1 cellular context compared by ENCODE assay signal in the genomic region with DNA sequence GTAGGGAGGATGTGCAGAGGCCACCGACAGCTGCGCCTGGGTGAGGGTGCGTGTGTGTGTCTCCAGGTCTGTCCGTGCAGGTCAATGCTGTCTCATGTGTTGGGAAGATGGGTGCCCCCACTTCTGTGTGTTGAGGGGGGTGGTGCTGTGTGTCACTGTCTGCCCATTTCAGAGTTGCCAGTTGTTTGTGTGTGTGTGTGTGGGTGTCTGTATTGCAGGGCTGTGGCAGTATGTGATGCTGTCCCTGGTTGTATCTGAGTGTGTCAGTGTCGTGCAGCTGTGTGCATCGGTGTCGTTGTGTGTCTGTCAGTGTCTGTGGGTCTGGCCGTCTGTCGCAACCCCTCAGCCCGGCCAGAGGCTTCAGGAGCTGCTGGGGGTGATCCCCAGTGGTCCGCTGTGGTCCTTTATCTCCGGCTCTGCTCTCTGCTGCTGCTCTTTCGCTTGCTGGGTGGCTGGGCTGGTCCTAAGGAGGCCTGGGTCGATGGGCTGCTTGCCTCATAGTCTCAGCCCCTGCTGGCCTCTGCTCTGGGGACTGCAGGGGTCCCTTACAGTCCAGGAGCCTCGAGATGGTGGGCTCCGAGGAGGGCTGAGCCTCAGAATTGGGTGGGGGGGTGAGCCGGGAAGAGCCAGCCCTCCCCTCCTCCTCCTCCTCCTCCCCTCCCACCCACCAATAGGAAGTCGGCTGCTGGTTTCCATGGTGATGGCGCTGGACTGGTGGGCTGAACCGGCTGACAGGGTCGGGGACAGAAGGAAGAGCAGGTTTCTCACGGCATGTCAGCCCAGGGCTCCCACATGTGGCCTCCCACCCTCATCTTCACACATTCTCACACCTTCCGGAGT.
TF ChIP-seq lines count a peak whose summit lies in the region.

A gene with protein sequence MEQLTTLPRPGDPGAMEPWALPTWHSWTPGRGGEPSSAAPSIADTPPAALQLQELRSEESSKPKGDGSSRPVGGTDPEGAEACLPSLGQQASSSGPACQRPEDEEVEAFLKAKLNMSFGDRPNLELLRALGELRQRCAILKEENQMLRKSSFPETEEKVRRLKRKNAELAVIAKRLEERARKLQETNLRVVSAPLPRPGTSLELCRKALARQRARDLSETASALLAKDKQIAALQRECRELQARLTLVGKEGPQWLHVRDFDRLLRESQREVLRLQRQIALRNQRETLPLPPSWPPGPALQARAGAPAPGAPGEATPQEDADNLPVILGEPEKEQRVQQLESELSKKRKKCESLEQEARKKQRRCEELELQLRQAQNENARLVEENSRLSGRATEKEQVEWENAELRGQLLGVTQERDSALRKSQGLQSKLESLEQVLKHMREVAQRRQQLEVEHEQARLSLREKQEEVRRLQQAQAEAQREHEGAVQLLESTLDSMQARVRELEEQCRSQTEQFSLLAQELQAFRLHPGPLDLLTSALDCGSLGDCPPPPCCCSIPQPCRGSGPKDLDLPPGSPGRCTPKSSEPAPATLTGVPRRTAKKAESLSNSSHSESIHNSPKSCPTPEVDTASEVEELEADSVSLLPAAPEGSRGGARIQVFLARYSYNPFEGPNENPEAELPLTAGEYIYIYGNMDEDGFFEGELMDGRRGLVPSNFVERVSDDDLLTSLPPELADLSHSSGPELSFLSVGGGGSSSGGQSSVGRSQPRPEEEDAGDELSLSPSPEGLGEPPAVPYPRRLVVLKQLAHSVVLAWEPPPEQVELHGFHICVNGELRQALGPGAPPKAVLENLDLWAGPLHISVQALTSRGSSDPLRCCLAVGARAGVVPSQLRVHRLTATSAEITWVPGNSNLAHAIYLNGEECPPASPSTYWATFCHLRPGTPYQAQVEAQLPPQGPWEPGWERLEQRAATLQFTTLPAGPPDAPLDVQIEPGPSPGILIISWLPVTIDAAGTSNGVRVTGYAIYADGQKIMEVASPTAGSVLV (N-terminal part only) (minus strand): TSS at position 601 of the 840 bp plus-strand sequence. CDS start 875 bp downstream, outside the sequence.

TF ChIP-seq in K562, 482 proteins besides CTCF, POLR2A, EP300 and RAD21 (continued from another document and continues in another):
- TF ChIP-seq, protein P1, sequence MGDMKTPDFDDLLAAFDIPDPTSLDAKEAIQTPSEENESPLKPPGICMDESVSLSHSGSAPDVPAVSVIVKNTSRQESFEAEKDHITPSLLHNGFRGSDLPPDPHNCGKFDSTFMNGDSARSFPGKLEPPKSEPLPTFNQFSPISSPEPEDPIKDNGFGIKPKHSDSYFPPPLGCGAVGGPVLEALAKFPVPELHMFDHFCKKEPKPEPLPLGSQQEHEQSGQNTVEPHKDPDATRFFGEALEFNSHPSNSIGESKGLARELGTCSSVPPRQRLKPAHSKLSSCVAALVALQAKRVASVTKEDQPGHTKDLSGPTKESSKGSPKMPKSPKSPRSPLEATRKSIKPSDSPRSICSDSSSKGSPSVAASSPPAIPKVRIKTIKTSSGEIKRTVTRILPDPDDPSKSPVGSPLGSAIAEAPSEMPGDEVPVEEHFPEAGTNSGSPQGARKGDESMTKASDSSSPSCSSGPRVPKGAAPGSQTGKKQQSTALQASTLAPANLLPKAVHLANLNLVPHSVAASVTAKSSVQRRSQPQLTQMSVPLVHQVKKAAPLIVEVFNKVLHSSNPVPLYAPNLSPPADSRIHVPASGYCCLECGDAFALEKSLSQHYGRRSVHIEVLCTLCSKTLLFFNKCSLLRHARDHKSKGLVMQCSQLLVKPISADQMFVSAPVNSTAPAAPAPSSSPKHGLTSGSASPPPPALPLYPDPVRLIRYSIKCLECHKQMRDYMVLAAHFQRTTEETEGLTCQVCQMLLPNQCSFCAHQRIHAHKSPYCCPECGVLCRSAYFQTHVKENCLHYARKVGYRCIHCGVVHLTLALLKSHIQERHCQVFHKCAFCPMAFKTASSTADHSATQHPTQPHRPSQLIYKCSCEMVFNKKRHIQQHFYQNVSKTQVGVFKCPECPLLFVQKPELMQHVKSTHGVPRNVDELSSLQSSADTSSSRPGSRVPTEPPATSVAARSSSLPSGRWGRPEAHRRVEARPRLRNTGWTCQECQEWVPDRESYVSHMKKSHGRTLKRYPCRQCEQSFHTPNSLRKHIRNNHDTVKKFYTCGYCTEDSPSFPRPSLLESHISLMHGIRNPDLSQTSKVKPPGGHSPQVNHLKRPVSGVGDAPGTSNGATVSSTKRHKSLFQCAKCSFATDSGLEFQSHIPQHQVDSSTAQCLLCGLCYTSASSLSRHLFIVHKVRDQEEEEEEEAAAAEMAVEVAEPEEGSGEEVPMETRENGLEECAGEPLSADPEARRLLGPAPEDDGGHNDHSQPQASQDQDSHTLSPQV (IDR thresholded peaks at IDR 0.05): no peak
- TF ChIP-seq, protein P2, sequence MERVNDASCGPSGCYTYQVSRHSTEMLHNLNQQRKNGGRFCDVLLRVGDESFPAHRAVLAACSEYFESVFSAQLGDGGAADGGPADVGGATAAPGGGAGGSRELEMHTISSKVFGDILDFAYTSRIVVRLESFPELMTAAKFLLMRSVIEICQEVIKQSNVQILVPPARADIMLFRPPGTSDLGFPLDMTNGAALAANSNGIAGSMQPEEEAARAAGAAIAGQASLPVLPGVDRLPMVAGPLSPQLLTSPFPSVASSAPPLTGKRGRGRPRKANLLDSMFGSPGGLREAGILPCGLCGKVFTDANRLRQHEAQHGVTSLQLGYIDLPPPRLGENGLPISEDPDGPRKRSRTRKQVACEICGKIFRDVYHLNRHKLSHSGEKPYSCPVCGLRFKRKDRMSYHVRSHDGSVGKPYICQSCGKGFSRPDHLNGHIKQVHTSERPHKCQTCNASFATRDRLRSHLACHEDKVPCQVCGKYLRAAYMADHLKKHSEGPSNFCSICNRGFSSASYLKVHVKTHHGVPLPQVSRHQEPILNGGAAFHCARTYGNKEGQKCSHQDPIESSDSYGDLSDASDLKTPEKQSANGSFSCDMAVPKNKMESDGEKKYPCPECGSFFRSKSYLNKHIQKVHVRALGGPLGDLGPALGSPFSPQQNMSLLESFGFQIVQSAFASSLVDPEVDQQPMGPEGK (CRISPR knock-in tag; IDR thresholded peaks at IDR 0.05; ENCODE audit: borderline replicate concordance): no peak; the same call in 1 of the 2 replicates
- peak in 1 of 2 experiments; percentile 52; a peak in 1 of 4 replicates for TF ChIP-seq ETV6 (IDR thresholded peaks at IDR 0.05; ENCODE audit: borderline replicate concordance in 1 of 2, low read depth in 2 of 2, low read length in 1 of 2)
- no peak; the same call in 1 of the 2 replicates for TF ChIP-seq ETV6 (CRISPR knock-in tag; IDR thresholded peaks at IDR 0.05; ENCODE audit: borderline replicate concordance)
- 0 out of 2 replicates have a peak, but pooled peaks have one; percentile 65 for TF ChIP-seq GTF2F1 (IDR thresholded peaks at IDR 0.05; ENCODE audit: low read depth, low read length)
- TF ChIP-seq CBX5 (IDR thresholded peaks at IDR 0.05; ENCODE audit: borderline replicate concordance, low read depth): no peak; the same call in 1 of the 2 replicates
- no peak for TF ChIP-seq ZNF197 (CRISPR knock-in tag; IDR thresholded peaks at IDR 0.05; ENCODE audit: low read depth)
- no peak for TF ChIP-seq POLR2H (tag; IDR thresholded peaks at IDR 0.05; ENCODE audit: low read depth)
- TF ChIP-seq ZNF436 (CRISPR knock-in tag; IDR thresholded peaks at IDR 0.05): 0 out of 2 replicates have a peak, but pooled peaks have one; percentile 5
- no peak for TF ChIP-seq JUNB (CRISPR knock-in tag; conservative IDR thresholded peaks at IDR 0.05)
- TF ChIP-seq HNRNPH1 (optimal IDR thresholded peaks at IDR 0.05; ENCODE audit: low read depth, low read length): no peak
- TF ChIP-seq MCM7 (IDR thresholded peaks at IDR 0.05): 0 out of 4 replicates have a peak, but pooled peaks of 1 of the 2 experiments have one; percentile 39
- TF ChIP-seq, protein P3, sequence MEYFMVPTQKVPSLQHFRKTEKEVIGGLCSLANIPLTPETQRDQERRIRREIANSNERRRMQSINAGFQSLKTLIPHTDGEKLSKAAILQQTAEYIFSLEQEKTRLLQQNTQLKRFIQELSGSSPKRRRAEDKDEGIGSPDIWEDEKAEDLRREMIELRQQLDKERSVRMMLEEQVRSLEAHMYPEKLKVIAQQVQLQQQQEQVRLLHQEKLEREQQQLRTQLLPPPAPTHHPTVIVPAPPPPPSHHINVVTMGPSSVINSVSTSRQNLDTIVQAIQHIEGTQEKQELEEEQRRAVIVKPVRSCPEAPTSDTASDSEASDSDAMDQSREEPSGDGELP (CRISPR knock-in tag; IDR thresholded peaks at IDR 0.05; ENCODE audit: borderline replicate concordance): peak; percentile 72
- TF ChIP-seq LEF1 (IDR thresholded peaks at IDR 0.05): no peak
- TF ChIP-seq CHCHD3 (CRISPR knock-in tag; IDR thresholded peaks at IDR 0.05): 0 out of 2 replicates have a peak, but pooled peaks have one; percentile 34
- peak; percentile 30; the same call in 1 of the 2 replicates for TF ChIP-seq GTF2E2 (tag; IDR thresholded peaks at IDR 0.05)
- no peak for TF ChIP-seq HNRNPK (IDR thresholded peaks at IDR 0.05; ENCODE audit: low read depth, low read length, poor library complexity, severe bottlenecking)
- TF ChIP-seq ZNF23 (CRISPR knock-in tag; IDR thresholded peaks at IDR 0.05): no peak
- peak; percentile 64 for TF ChIP-seq SMAD1 (IDR thresholded peaks at IDR 0.05; ENCODE audit: low read depth, low read length, partially characterized antibody)
- TF ChIP-seq RAD51 (IDR thresholded peaks at IDR 0.05; ENCODE audit: borderline replicate concordance, low read depth): no peak
- TF ChIP-seq SP2 (IDR thresholded peaks at IDR 0.05; ENCODE audit: extremely low read depth, low read depth, low read length, poor library complexity, severe bottlenecking): no peak
- TF ChIP-seq, protein P4, sequence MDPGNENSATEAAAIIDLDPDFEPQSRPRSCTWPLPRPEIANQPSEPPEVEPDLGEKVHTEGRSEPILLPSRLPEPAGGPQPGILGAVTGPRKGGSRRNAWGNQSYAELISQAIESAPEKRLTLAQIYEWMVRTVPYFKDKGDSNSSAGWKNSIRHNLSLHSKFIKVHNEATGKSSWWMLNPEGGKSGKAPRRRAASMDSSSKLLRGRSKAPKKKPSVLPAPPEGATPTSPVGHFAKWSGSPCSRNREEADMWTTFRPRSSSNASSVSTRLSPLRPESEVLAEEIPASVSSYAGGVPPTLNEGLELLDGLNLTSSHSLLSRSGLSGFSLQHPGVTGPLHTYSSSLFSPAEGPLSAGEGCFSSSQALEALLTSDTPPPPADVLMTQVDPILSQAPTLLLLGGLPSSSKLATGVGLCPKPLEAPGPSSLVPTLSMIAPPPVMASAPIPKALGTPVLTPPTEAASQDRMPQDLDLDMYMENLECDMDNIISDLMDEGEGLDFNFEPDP (CRISPR knock-in tag; IDR thresholded peaks at IDR 0.05): peak; percentile 93
- no peak for TF ChIP-seq TEAD2 (tag; IDR thresholded peaks at IDR 0.05)
- TF ChIP-seq, protein P5, sequence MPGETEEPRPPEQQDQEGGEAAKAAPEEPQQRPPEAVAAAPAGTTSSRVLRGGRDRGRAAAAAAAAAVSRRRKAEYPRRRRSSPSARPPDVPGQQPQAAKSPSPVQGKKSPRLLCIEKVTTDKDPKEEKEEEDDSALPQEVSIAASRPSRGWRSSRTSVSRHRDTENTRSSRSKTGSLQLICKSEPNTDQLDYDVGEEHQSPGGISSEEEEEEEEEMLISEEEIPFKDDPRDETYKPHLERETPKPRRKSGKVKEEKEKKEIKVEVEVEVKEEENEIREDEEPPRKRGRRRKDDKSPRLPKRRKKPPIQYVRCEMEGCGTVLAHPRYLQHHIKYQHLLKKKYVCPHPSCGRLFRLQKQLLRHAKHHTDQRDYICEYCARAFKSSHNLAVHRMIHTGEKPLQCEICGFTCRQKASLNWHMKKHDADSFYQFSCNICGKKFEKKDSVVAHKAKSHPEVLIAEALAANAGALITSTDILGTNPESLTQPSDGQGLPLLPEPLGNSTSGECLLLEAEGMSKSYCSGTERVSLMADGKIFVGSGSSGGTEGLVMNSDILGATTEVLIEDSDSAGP (CRISPR knock-in tag; IDR thresholded peaks at IDR 0.05): peak; percentile 51; the same call in 1 of the 2 replicates
- no peak for TF ChIP-seq ZNF121 (CRISPR knock-in tag; conservative IDR thresholded peaks at IDR 0.05)
- TF ChIP-seq THRAP3 (IDR thresholded peaks at IDR 0.05; ENCODE audit: borderline replicate concordance): peak; percentile 98
- TF ChIP-seq, protein P6, sequence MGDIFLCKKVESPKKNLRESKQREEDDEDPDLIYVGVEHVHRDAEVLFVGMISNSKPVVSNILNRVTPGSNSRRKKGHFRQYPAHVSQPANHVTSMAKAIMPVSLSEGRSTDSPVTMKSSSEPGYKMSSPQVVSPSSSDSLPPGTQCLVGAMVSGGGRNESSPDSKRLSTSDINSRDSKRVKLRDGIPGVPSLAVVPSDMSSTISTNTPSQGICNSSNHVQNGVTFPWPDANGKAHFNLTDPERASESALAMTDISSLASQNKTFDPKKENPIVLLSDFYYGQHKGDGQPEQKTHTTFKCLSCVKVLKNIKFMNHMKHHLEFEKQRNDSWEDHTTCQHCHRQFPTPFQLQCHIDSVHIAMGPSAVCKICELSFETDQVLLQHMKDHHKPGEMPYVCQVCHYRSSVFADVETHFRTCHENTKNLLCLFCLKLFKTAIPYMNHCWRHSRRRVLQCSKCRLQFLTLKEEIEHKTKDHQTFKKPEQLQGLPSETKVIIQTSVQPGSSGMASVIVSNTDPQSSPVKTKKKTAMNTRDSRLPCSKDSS (IDR thresholded peaks at IDR 0.05; ENCODE audit: low read depth, partially characterized antibody): no peak
- peak; percentile 72; the same call in 1 of the 2 replicates for TF ChIP-seq CEBPG (CRISPR knock-in tag; IDR thresholded peaks at IDR 0.05)
- TF ChIP-seq CEBPG (tag; conservative IDR thresholded peaks at IDR 0.05 in 1 of 2, IDR thresholded peaks at IDR 0.05 in 1 of 2): no peak; a peak in 1 of 4 replicates
- TF ChIP-seq, protein P7, sequence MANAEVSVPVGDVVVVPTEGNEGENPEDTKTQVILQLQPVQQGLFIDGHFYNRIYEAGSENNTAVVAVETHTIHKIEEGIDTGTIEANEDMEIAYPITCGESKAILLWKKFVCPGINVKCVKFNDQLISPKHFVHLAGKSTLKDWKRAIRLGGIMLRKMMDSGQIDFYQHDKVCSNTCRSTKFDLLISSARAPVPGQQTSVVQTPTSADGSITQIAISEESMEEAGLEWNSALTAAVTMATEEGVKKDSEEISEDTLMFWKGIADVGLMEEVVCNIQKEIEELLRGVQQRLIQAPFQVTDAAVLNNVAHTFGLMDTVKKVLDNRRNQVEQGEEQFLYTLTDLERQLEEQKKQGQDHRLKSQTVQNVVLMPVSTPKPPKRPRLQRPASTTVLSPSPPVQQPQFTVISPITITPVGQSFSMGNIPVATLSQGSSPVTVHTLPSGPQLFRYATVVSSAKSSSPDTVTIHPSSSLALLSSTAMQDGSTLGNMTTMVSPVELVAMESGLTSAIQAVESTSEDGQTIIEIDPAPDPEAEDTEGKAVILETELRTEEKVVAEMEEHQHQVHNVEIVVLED (CRISPR knock-in tag; IDR thresholded peaks at IDR 0.05): no peak
- TF ChIP-seq TAL1 (IDR thresholded peaks at IDR 0.05): no peak; the same call in 1 of the 2 replicates
- TF ChIP-seq STAT5B (CRISPR knock-in tag; IDR thresholded peaks at IDR 0.05): no peak
- TF ChIP-seq SAP30 (IDR thresholded peaks at IDR 0.05; ENCODE audit: borderline replicate concordance, insufficient read depth, low read depth, low read length, poor library complexity, severe bottlenecking): no peak
- TF ChIP-seq ZNF699 (CRISPR knock-in tag; IDR thresholded peaks at IDR 0.05; ENCODE audit: insufficient replicate concordance): no peak
- TF ChIP-seq, protein P8, sequence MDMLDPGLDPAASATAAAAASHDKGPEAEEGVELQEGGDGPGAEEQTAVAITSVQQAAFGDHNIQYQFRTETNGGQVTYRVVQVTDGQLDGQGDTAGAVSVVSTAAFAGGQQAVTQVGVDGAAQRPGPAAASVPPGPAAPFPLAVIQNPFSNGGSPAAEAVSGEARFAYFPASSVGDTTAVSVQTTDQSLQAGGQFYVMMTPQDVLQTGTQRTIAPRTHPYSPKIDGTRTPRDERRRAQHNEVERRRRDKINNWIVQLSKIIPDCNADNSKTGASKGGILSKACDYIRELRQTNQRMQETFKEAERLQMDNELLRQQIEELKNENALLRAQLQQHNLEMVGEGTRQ (CRISPR knock-in tag; IDR thresholded peaks at IDR 0.05): no peak
- peak; percentile 84 for TF ChIP-seq HDGF (IDR thresholded peaks at IDR 0.05)
